In genomic region chr6:13012977-13013680, GRCh38 we compare ENCODE assay signal across 8 cellular contexts.
DNase-seq lines count a peak whose midpoint lies in the region; ATAC-seq lines count a peak whose summit lies in the region.

No MANE protein-coding gene starts in this region.

- H3K36me3 Mint-ChIP-seq in activated CD8-positive, alpha-beta memory T cell treated with anti-CD3 and anti-CD28 coated beads, Interleukin-2, amount 10 ng/mL, durations not matched to agents 7 days and 5 days, result no peaks in the 10 kb centered on the region

- no peak overlapping the region for H3K27ac Mint-ChIP-seq in activated CD8-positive, alpha-beta memory T cell treated with anti-CD3 and anti-CD28 coated beads, Interleukin-2, amount 10 ng/mL, durations not matched to agents 7 days and 5 days
- H3K27ac Mint-ChIP-seq in stimulated activated naive CD8-positive, alpha-beta T cell treated with anti-CD3 and anti-CD28 coated beads, Interleukin-15, amount 100 ng/mL, for 72 hours, result peak overlapping the region in 1 of 2 donors; percentile 58

- H3K27me3 Mint-ChIP-seq in activated CD8-positive, alpha-beta memory T cell treated with anti-CD3 and anti-CD28 coated beads, Interleukin-2, amount 10 ng/mL, durations not matched to agents 7 days and 5 days, result peaks cover 73% of the 10 kb centered on the region
- H3K27me3 Mint-ChIP-seq in stimulated activated naive CD8-positive, alpha-beta T cell treated with anti-CD3 and anti-CD28 coated beads, Interleukin-15, amount 100 ng/mL, for 72 hours, result peaks cover 73% of the 10 kb centered on the region

- ATAC-seq in activated CD8-positive, alpha-beta memory T cell treated with anti-CD3 and anti-CD28 coated beads, Interleukin-2, amount 10 ng/mL, durations not matched to agents 7 days and 5 days, result no peak
- peak; percentile 21 for ATAC-seq in stimulated activated naive CD8-positive, alpha-beta T cell treated with anti-CD3 and anti-CD28 coated beads, Interleukin-15, amount 100 ng/mL, for 72 hours

- H3K27me3 ChIP-seq in layer of hippocampus (ENCODE audit: control insufficient read depth, insufficient read depth, low read length), result no peaks in the 10 kb centered on the region

- peak overlapping the region; percentile 42 for H3K4me3 Mint-ChIP-seq in activated CD8-positive, alpha-beta memory T cell treated with anti-CD3 and anti-CD28 coated beads, Interleukin-2, amount 10 ng/mL, durations not matched to agents 7 days and 5 days
- peak overlapping the region; percentile 82 to 85 for H3K4me3 Mint-ChIP-seq in stimulated activated naive CD8-positive, alpha-beta T cell treated with anti-CD3 and anti-CD28 coated beads, Interleukin-15, amount 100 ng/mL, for 72 hours

- peak overlapping the region; percentile 6 for H3K27ac ChIP-seq in layer of hippocampus (ENCODE audit: low read depth, low read length)

- H3K9me3 Mint-ChIP-seq in activated CD8-positive, alpha-beta memory T cell treated with anti-CD3 and anti-CD28 coated beads, Interleukin-2, amount 10 ng/mL, durations not matched to agents 7 days and 5 days (ENCODE audit: low read depth), result no peaks in the 10 kb centered on the region
- H3K9me3 Mint-ChIP-seq in stimulated activated naive CD8-positive, alpha-beta T cell treated with anti-CD3 and anti-CD28 coated beads, Interleukin-15, amount 100 ng/mL, for 72 hours, result no peaks in the 10 kb centered on the region

- H3K4me1 Mint-ChIP-seq in activated CD8-positive, alpha-beta memory T cell treated with anti-CD3 and anti-CD28 coated beads, Interleukin-2, amount 10 ng/mL, durations not matched to agents 7 days and 5 days, result peaks cover 4% of the 10 kb centered on the region
- peaks cover 7% of the 10 kb centered on the region for H3K4me1 Mint-ChIP-seq in stimulated activated naive CD8-positive, alpha-beta T cell treated with anti-CD3 and anti-CD28 coated beads, Interleukin-15, amount 100 ng/mL, for 72 hours

- CTCF ChIA-PET in activated CD8-positive, alpha-beta memory T cell treated with anti-CD3 and anti-CD28 coated beads, Interleukin-2, amount 10 ng/mL, durations not matched to agents 7 days and 5 days (lab: Charles Lee), result interaction anchor here (1.2 to 1.6 kb wide), 2 partner anchors 102 to 317 kb away, joined by 3 to 5 read pairs; no protein-coding TSS in a partner anchor

- DNase-seq in activated CD8-positive, alpha-beta memory T cell treated with anti-CD3 and anti-CD28 coated beads, Interleukin-2, amount 10 ng/mL, durations not matched to agents 7 days and 5 days, result no peak
- DNase-seq in activated CD8-positive, alpha-beta memory T cell treated with anti-CD3 and anti-CD28 coated beads, Interleukin-2, amount 50 U/mL, for 48 hours, result no peak
- peak; percentile 42 for DNase-seq in astrocyte of the hippocampus (ENCODE audit: low read depth, low spot score)
- no peak for DNase-seq in stimulated activated naive CD8-positive, alpha-beta T cell treated with anti-CD3 and anti-CD28 coated beads, Interleukin-15, amount 100 ng/mL, for 72 hours
- DNase-seq in H4 (ENCODE audit: low spot score), result no peak
- DNase-seq in putamen (ENCODE audit: low spot score), result no peak
- DNase-seq in superior temporal gyrus (ENCODE audit: extremely low spot score), result no peak
